8 cellular contexts compared by ENCODE assay signal in the genomic region with DNA sequence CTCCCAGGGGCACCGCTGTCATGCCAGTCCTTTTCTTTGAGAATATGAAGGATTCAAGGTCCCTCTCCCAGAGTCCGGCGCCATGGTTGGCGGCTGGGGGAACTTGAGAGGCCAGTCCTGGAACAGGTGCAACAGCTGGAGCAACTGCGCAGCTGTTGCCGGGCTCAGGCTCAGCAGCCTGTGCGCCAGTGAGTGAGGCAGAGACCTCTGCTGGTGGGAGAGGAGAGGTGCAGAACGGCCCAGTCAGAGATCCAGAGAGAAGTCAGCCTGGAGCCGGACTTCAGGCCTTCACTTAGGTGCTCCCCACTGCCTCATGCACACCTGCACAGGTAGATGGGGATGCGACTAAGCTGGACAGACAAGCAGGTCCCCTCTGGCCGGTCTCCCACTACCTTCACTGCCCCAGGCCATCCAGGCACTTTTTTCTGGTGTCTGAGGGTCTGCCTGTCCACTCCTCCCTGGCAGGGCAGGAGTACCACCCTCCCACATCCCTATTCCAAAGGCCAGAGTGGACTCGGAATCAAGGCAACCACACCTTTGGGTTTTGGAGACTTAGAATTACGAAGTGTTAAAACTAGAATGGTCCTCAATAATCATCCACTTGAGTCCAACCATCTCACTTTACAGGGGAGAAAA. TPM values are rescaled to one million over a fixed set of nuclear protein-coding genes. Genes with fewer than 3 reads are reported as not detected.
DNase-seq lines count a peak whose midpoint lies in the region; ATAC-seq lines count a peak whose summit lies in the region.

No MANE protein-coding gene starts in this region.

- DNase-seq in NCI-H1417 (lab: John Stamatoyannopoulos, UW) (peak; percentile 52 to 80 (median 76)), NCI-H1417 treated with DMSO at 0.1 percent for 48 hours (lab: John Stamatoyannopoulos, UW) (no peak), NCI-H2227 (lab: John Stamatoyannopoulos, UW; ENCODE audit: unreplicated experiment) (peak; percentile 83), cerebellar cortex (ENCODE audit: low spot score) (peak; percentile 64), left lobe of liver (ENCODE audit: low spot score) (peak; percentile 72)
- DNase-seq in activated CD4-positive, CD25-positive, alpha-beta regulatory T cell (lab: John Stamatoyannopoulos, UW): peak in 3 of 4 experiments; percentile 18 to 40 (median 28)
- peak; percentile 59 for DNase-seq in stimulated activated CD4-positive, alpha-beta T cell treated with anti-CD3 and anti-CD28 coated beads, Interleukin-4, amount 100 ng/mL, for 1 hour

- ATAC-seq in HG02884 (IDR thresholded peaks at IDR 0.05; ENCODE audit: unreplicated experiment): peak; percentile 78
- peak; percentile 97 for ATAC-seq in left lobe of liver

RNA-seq across cellular contexts. Expression of a gene that starts 4.6 kb away (rescaled TPM):
- total RNA-seq in left lobe of liver: 8.8 TPM

RNA-seq across cellular contexts. Expression of a gene that starts 22.0 kb away (rescaled TPM):
- total RNA-seq in left lobe of liver: 4.6 TPM
